ENCODE assay signal across 1 cellular context in genomic region chr6:22754111-22754510, GRCh38.
TF ChIP-seq lines count a peak whose summit lies in the region.

No MANE protein-coding gene starts in this region.

TF ChIP-seq in IMR-90, 13 proteins besides CTCF, POLR2A, EP300 and RAD21 (continued from another document):
- no peak for TF ChIP-seq MAZ (IDR thresholded peaks at IDR 0.05; ENCODE audit: borderline replicate concordance, low read depth, low read length)
- TF ChIP-seq RFX5 (IDR thresholded peaks at IDR 0.05; ENCODE audit: low read depth, low read length) = no peak
- TF ChIP-seq FOS (IDR thresholded peaks at IDR 0.05; ENCODE audit: low read depth, low read length) = no peak
